Comparison of ENCODE assay signal across 8 cellular contexts in the genomic region with DNA sequence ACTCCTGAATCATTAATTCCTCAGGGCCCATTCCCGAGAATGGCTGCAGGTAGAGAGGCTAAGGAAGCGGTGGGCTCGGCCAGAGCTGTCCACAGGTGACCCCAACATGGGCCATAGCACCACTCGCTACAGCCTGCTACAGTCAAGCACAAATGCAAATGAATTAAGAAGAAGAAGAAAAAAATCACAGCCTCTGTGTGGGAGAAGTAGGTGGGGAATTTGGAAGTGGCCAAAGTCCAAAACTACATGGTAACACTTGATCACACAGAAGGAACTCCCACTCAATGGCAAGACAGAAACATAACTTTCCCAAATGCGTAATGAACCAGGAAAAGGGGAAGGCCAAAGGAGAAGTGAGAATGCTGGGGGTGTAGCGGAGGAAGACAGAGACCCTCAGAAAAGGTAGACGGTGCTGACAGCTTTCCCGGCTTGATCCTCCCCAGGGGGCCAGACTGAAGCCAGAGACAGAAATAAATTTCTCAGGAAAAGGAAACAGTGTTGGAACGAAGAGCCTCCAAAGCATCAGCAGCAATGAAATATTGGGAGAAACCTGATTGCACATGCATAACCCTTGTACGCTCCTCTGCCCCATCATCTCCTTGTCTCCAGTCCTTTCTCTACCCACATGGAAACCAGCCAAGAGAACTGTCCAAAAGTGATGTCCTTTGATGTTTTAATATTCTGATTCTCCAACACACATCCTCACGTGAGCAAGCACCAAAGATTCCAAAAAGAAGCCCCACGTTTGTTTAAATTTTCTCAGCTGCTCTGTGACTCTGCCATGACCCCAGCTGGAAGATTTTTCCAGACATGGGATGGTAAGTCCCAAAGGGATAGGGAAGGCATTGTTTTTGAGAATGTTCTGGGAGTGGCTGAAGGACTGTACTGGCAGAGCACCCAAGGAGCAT.
DNase-seq lines count a peak whose midpoint lies in the region; ATAC-seq lines count a peak whose summit lies in the region.

No MANE protein-coding gene starts in this region.

- DNase-seq in CD1c-positive myeloid dendritic cell (ENCODE audit: extremely low spot score) = peak; percentile 92
- DNase-seq in activated T-helper 2 cell treated with anti-CD3 and anti-CD28 coated beads, Interferon-gamma antibody, Interleukin-2, Interleukin-4, amounts not matched to agents 10 μg/mL and 5 μg/mL and 100 μg/mL, durations not matched to agents 14 hours and 24 hours and 36 hours (ENCODE audit: low spot score) = no peak
- DNase-seq in memory B cell (ENCODE audit: low spot score in 2 of 2) = no peak
- no peak for DNase-seq in NCI-H524 treated with DMSO at 0.1 percent for 48 hours (lab: John Stamatoyannopoulos, UW)
- DNase-seq in globus pallidus (ENCODE audit: low spot score) = no peak
- no peak for DNase-seq in NCI-H2081 treated with DMSO at 0.1 percent for 48 hours (lab: John Stamatoyannopoulos, UW)
- DNase-seq in inferior parietal cortex (ENCODE audit: extremely low spot score) = no peak

- intact Hi-C loops in activated T-helper 2 cell treated with anti-CD3 and anti-CD28 coated beads, Interferon-gamma antibody, Interleukin-2, Interleukin-4, amounts not matched to agents 10 μg/mL and 5 μg/mL and 100 μg/mL, durations not matched to agents 14 hours and 24 hours and 36 hours (cut with micrococcal nuclease) = no loop called here

- no peak overlapping the region for H3K4me3 Mint-ChIP-seq in activated T-helper 2 cell treated with anti-CD3 and anti-CD28 coated beads, Interferon-gamma antibody, Interleukin-2, Interleukin-4, amounts not matched to agents 10 μg/mL and 5 μg/mL and 100 μg/mL, durations not matched to agents 14 hours and 24 hours and 36 hours (ENCODE audit: low read depth)
- H3K4me3 Mint-ChIP-seq in memory B cell = no peak overlapping the region

- no peaks in the 10 kb centered on the region for H3K27me3 Mint-ChIP-seq in activated T-helper 2 cell treated with anti-CD3 and anti-CD28 coated beads, Interferon-gamma antibody, Interleukin-2, Interleukin-4, amounts not matched to agents 10 μg/mL and 5 μg/mL and 100 μg/mL, durations not matched to agents 14 hours and 24 hours and 36 hours (ENCODE audit: low read depth)
- peaks cover 14% of the 10 kb centered on the region for H3K27me3 Mint-ChIP-seq in memory B cell

- ATAC-seq in GM21381 (IDR thresholded peaks at IDR 0.05; ENCODE audit: unreplicated experiment) = peak; percentile 27
- ATAC-seq in memory B cell (ENCODE audit: low read depth) = peak; percentile 13

- peaks cover 77% of the 10 kb centered on the region for H3K4me1 Mint-ChIP-seq in activated T-helper 2 cell treated with anti-CD3 and anti-CD28 coated beads, Interferon-gamma antibody, Interleukin-2, Interleukin-4, amounts not matched to agents 10 μg/mL and 5 μg/mL and 100 μg/mL, durations not matched to agents 14 hours and 24 hours and 36 hours (ENCODE audit: low read depth)
- peaks cover 56% of the 10 kb centered on the region for H3K4me1 Mint-ChIP-seq in memory B cell

- H3K27ac Mint-ChIP-seq in activated T-helper 2 cell treated with anti-CD3 and anti-CD28 coated beads, Interferon-gamma antibody, Interleukin-2, Interleukin-4, amounts not matched to agents 10 μg/mL and 5 μg/mL and 100 μg/mL, durations not matched to agents 14 hours and 24 hours and 36 hours = peak overlapping the region; percentile 45
- peak overlapping the region; percentile 77 for H3K27ac Mint-ChIP-seq in memory B cell

- no peaks in the 10 kb centered on the region for H3K9me3 Mint-ChIP-seq in activated T-helper 2 cell treated with anti-CD3 and anti-CD28 coated beads, Interferon-gamma antibody, Interleukin-2, Interleukin-4, amounts not matched to agents 10 μg/mL and 5 μg/mL and 100 μg/mL, durations not matched to agents 14 hours and 24 hours and 36 hours
- H3K9me3 Mint-ChIP-seq in memory B cell = no peaks in the 10 kb centered on the region

- peaks cover 89% of the 10 kb centered on the region for H3K36me3 Mint-ChIP-seq in activated T-helper 2 cell treated with anti-CD3 and anti-CD28 coated beads, Interferon-gamma antibody, Interleukin-2, Interleukin-4, amounts not matched to agents 10 μg/mL and 5 μg/mL and 100 μg/mL, durations not matched to agents 14 hours and 24 hours and 36 hours (ENCODE audit: low read depth)
- no peaks in the 10 kb centered on the region for H3K36me3 Mint-ChIP-seq in memory B cell
